In genomic region chr11:35138949-35139881, GRCh38 we compare ENCODE assay signal across 8 cellular contexts. TPM values are rescaled to one million over a fixed set of nuclear protein-coding genes. Genes with fewer than 3 reads are reported as not detected.
DNase-seq lines count a peak whose midpoint lies in the region; ATAC-seq lines count a peak whose summit lies in the region.

TSS of gene CD44 (plus strand) at chr11:35139171. CDS start at chr11:35139304, 133 bp downstream.

- peak within 1 kb of the TSS; percentile 97 to 98 for H3K27ac Mint-ChIP-seq in T-cell

- H3K9me3 Mint-ChIP-seq in T-cell = no peaks in the 10 kb centered on the region

- H3K4me1 ChIP-seq in rectal smooth muscle tissue (ENCODE audit: control insufficient read depth, insufficient read depth, low read length) = peaks cover 17% of the 10 kb centered on the region

- peak within 1 kb of the TSS; percentile 89 for H3K9ac ChIP-seq in rectal smooth muscle tissue (ENCODE audit: low read length)

- peak within 1 kb of the TSS; percentile 97 for H3K27ac ChIP-seq in rectal smooth muscle tissue (ENCODE audit: low read depth, low read length)

- CTCF ChIA-PET in T-cell (lab: Charles Lee) = interaction anchor here (0.8 to 2.6 kb wide), 8 partner anchors 24 to 213 kb away, joined by 3 to 11 read pairs (median 4); no protein-coding TSS in a partner anchor

- H3K4me3 Mint-ChIP-seq in T-cell = peak within 1 kb of the TSS; percentile 91 to 98 (median 98)

- no peaks in the 10 kb centered on the region for H3K27me3 ChIP-seq in rectal smooth muscle tissue (ENCODE audit: control insufficient read depth, insufficient read depth, low read length)

- H3K4me1 Mint-ChIP-seq in T-cell = peaks cover 49 to 64% (median 53%) of the 10 kb centered on the region in 3 donors

- H3K4me3 ChIP-seq in rectal smooth muscle tissue (ENCODE audit: low read length) = peak within 1 kb of the TSS; percentile 71

- no peaks in the 10 kb centered on the region for H3K36me3 ChIP-seq in rectal smooth muscle tissue (ENCODE audit: control insufficient read depth, insufficient read depth, low read length)

- POLR2A ChIA-PET in T-cell (lab: Charles Lee) = interaction anchor here (0.5 to 5.0 kb wide), 28 partner anchors 9 to 194 kb away, joined by 3 to 110 read pairs (median 4); no protein-coding TSS in a partner anchor

- H3K27me3 Mint-ChIP-seq in T-cell = no peaks in the 10 kb centered on the region

- intact Hi-C loops in left cardiac atrium (cut with DNase I) = no loop called here

- peak; percentile 34 for ATAC-seq in GM18517 (IDR thresholded peaks at IDR 0.05; ENCODE audit: unreplicated experiment)
- ATAC-seq in HG03378 (IDR thresholded peaks at IDR 0.05; ENCODE audit: unreplicated experiment) = peak; percentile 33
- ATAC-seq in T-cell (replicated peaks in 1 of 4) = peak; percentile 78 to 88 (median 86)
- ATAC-seq in left cardiac atrium = peak; percentile 78 to 90

- peaks cover 26% of the 10 kb centered on the region for H3K36me3 Mint-ChIP-seq in T-cell

- peak; percentile 79 for DNase-seq in 8988T
- peak; percentile 53 to 87 (median 75) for DNase-seq in T-cell
- peak; percentile 54 for DNase-seq in activated naive CD8-positive, alpha-beta T cell treated with anti-CD3 and anti-CD28 coated beads, Interleukin-2, amount 50 U/mL, for 16 hours (ENCODE audit: low read depth, low spot score)
- DNase-seq in left cardiac atrium = peak; percentile 72
- no peak for DNase-seq in NCI-H1930 (lab: John Stamatoyannopoulos, UW)

RNA-seq across cellular contexts. Expression of gene CD44, which starts in this region (rescaled TPM):
- 1,000 to 10,000 TPM in 1 of 5 donors, 100 to 1,000 TPM in 4; 732 to 1,108 (median 781) TPM for total RNA-seq in T-cell
- 10 to 100 TPM; 63.6 to 71.2 TPM for total RNA-seq in left cardiac atrium

Comparison
In these comparisons a context has a peak if more than half of its experiments do, and no peak if none do; other contexts are left out.
1. RNA of gene CD44 (total RNA-seq): 732 to 1,108 TPM in T-cell; 63.6 to 71.2 TPM in left cardiac atrium; every median in the first group is over 10 times any median in the second.
2. DNase-seq: peak in 8988T (single experiment), T-cell (34 of 34), activated naive CD8-positive, alpha-beta T cell treated with anti-CD3 and anti-CD28 coated beads, Interleukin-2, amount 50 U/mL, for 16 hours (single experiment) and left cardiac atrium (single experiment); none in NCI-H1930 (0 of 2).
3. ATAC-seq: peak in every context shown above with its lines; median percentile 86 in T-cell; 84 in left cardiac atrium; 34 in GM18517; 33 in HG03378.